8 cellular contexts compared by ENCODE assay signal in the genomic region with DNA sequence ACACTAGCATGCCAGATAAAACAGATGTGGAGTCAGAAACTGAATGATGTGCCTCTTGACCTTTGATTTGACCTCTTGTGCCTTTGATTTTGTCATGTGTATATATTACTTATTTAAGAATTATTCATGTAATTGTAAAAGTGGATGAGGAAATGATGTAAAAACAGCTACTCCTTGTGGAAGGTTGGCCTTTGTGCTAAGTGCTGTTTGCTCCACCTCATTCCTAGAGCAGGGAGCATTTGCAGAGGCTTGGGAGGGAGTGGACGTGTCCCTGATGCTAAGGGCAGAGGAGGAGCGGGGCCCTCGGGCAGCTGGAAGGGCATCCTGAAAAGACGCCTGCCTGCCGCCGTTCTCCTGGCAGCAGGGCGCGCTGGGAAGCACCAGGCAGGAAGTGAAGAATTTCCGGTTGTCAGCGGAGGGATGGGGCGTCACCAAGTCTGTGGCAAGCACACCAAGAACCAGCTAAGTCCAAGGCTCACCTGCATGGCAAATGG.
DNase-seq lines count a peak whose midpoint lies in the region; ATAC-seq and TF ChIP-seq lines count a peak whose summit lies in the region.

No MANE protein-coding gene starts in this region.

- peak; percentile 91 for DNase-seq in HCEC 1CT
- DNase-seq in activated CD8-positive, alpha-beta T cell treated with anti-CD3 and anti-CD28 coated beads for 36 hours: peak; percentile 52
- peak; percentile 70 for DNase-seq in Right ventricle myocardium inferior (ENCODE audit: missing footprints)
- DNase-seq in stimulated activated CD4-positive, alpha-beta T cell treated with anti-CD3 and anti-CD28 coated beads, TNF-alpha, amount 100 ng/mL, for 1 hour (ENCODE audit: low read depth in 3 of 3, low spot score in 1 of 3): peak in 2 of 3 donors; percentile 4 to 7
- DNase-seq in germinal center (ENCODE audit: low spot score): no peak
- DNase-seq in NCI-H146 treated with DMSO at 0.1 percent for 48 hours (lab: John Stamatoyannopoulos, UW; ENCODE audit: unreplicated experiment): no peak

- CTCF ChIA-PET in activated CD8-positive, alpha-beta T cell treated with anti-CD3 and anti-CD28 coated beads for 36 hours (lab: Charles Lee): interaction anchor here (0.9 to 1.2 kb wide), 2 partner anchors 36 to 39 kb away, joined by 3 read pairs; no protein-coding TSS in a partner anchor

- peaks cover 20% of the 10 kb centered on the region for H3K4me1 Mint-ChIP-seq in activated CD8-positive, alpha-beta T cell treated with anti-CD3 and anti-CD28 coated beads for 36 hours (ENCODE audit: low read depth)

- no peak for TF ChIP-seq CTCF in activated CD8-positive, alpha-beta T cell treated with anti-CD3 and anti-CD28 coated beads for 36 hours (IDR thresholded peaks at IDR 0.05)

- peaks cover 2% of the 10 kb centered on the region for H3K36me3 Mint-ChIP-seq in activated CD8-positive, alpha-beta T cell treated with anti-CD3 and anti-CD28 coated beads for 36 hours (ENCODE audit: low read depth)

- no peaks in the 10 kb centered on the region for H3K27me3 Mint-ChIP-seq in activated CD8-positive, alpha-beta T cell treated with anti-CD3 and anti-CD28 coated beads for 36 hours

- peak overlapping the region; percentile 76 for H3K27ac Mint-ChIP-seq in activated CD8-positive, alpha-beta T cell treated with anti-CD3 and anti-CD28 coated beads for 36 hours

- POLR2A ChIA-PET in activated CD8-positive, alpha-beta T cell treated with anti-CD3 and anti-CD28 coated beads for 36 hours (lab: Charles Lee): no interaction called here

- H3K4me3 Mint-ChIP-seq in activated CD8-positive, alpha-beta T cell treated with anti-CD3 and anti-CD28 coated beads for 36 hours: peak overlapping the region; percentile 44

- ATAC-seq in activated CD8-positive, alpha-beta T cell treated with anti-CD3 and anti-CD28 coated beads for 36 hours: peak; percentile 76
- ATAC-seq in Right ventricle myocardium inferior (no peak), GM21786 (IDR thresholded peaks at IDR 0.05; ENCODE audit: unreplicated experiment) (no peak), GM19035 (IDR thresholded peaks at IDR 0.05; ENCODE audit: unreplicated experiment) (no peak)

- intact Hi-C loops in activated CD8-positive, alpha-beta T cell treated with anti-CD3 and anti-CD28 coated beads for 36 hours (cut with micrococcal nuclease): no loop called here
- intact Hi-C loops in Right ventricle myocardium inferior (cut with DNase I): loop anchor here (2.0 kb wide), 1 partner anchor 65 kb away; no protein-coding TSS in a partner anchor

- no peaks in the 10 kb centered on the region for H3K9me3 Mint-ChIP-seq in activated CD8-positive, alpha-beta T cell treated with anti-CD3 and anti-CD28 coated beads for 36 hours

Comparison
In these comparisons a context has a peak if more than half of its experiments do, and no peak if none do; other contexts are left out.
1. DNase-seq: peak in HCEC 1CT (single experiment), activated CD8-positive, alpha-beta T cell treated with anti-CD3 and anti-CD28 coated beads for 36 hours (single experiment), Right ventricle myocardium inferior (single experiment) and stimulated activated CD4-positive, alpha-beta T cell treated with anti-CD3 and anti-CD28 coated beads, TNF-alpha, amount 100 ng/mL, for 1 hour (2 of 3); none in germinal center (single experiment) and NCI-H146 treated with DMSO at 0.1 percent for 48 hours (single experiment).